1 cellular context compared by ENCODE assay signal in the genomic region with DNA sequence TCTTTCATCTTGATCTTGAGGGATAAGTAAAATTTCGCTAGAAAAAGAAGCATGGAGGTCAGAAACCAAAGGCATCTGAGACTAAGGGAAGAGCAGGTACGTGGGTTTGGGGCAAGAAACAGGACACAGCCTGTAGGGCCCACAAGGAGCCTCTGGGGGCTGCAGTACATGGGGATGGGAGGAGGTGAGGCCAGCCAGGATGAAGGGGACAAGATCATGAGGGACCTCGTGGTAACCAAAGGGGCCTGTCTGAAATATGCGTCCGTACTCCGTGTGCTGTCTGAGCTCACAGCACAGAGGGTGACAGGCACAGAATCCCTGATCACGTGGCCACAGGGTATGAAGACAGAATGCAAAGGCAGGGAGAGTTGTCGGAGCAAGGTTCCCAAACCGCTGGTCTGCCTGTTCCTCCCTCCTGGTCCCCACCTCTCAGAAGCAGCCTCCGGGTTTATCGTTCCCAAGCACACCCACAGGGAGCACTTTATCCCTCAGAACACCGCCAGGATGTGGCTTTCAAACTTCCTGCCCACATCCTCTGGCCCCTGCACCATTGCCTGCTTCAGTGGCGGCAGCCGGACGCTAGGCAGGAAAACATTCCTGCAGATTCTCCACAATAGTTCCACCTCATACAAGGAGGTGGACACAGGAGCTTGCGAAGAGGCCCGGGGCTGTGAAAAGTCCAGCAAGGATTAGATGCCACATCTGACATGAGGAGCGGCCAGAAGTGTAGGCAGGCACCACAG.
A peak's percentile ranks its signal among the peaks of the same experiment; 100 is the strongest.
TF ChIP-seq lines count a peak whose summit lies in the region.

No MANE protein-coding gene starts in this region.

TF ChIP-seq in HepG2, 621 proteins besides CTCF, POLR2A, EP300 and RAD21 (continued from another document):
- no peak for TF ChIP-seq ZNF33B (CRISPR knock-in tag; IDR thresholded peaks at IDR 0.05)
- TF ChIP-seq, protein P1, sequence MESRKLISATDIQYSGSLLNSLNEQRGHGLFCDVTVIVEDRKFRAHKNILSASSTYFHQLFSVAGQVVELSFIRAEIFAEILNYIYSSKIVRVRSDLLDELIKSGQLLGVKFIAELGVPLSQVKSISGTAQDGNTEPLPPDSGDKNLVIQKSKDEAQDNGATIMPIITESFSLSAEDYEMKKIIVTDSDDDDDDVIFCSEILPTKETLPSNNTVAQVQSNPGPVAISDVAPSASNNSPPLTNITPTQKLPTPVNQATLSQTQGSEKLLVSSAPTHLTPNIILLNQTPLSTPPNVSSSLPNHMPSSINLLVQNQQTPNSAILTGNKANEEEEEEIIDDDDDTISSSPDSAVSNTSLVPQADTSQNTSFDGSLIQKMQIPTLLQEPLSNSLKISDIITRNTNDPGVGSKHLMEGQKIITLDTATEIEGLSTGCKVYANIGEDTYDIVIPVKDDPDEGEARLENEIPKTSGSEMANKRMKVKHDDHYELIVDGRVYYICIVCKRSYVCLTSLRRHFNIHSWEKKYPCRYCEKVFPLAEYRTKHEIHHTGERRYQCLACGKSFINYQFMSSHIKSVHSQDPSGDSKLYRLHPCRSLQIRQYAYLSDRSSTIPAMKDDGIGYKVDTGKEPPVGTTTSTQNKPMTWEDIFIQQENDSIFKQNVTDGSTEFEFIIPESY (CRISPR knock-in tag; IDR thresholded peaks at IDR 0.05) = 0 out of 2 replicates have a peak, but pooled peaks have one; percentile 9
- TF ChIP-seq NFE2L2 (IDR thresholded peaks at IDR 0.05; ENCODE audit: low read length) = no peak
- no peak for TF ChIP-seq JUN (CRISPR knock-in tag; IDR thresholded peaks at IDR 0.05)
- TF ChIP-seq GATAD2A (CRISPR knock-in tag; IDR thresholded peaks at IDR 0.05) = 0 out of 2 replicates have a peak, but pooled peaks have one; percentile 9
- TF ChIP-seq ERF (CRISPR knock-in tag; IDR thresholded peaks at IDR 0.05) = no peak
- TF ChIP-seq HNRNPUL1 (IDR thresholded peaks at IDR 0.05; ENCODE audit: low read depth, low read length) = no peak
- no peak for TF ChIP-seq ZFP36L2 (CRISPR knock-in tag; IDR thresholded peaks at IDR 0.05)
- 0 out of 2 replicates have a peak, but pooled peaks have one; percentile 41 for TF ChIP-seq ZNF891 (CRISPR knock-in tag; IDR thresholded peaks at IDR 0.05)
- no peak for TF ChIP-seq AGO2 (optimal IDR thresholded peaks at IDR 0.05; ENCODE audit: low read depth, low read length)
- TF ChIP-seq SP2 (CRISPR knock-in tag; IDR thresholded peaks at IDR 0.05) = no peak
- TF ChIP-seq SALL1 (CRISPR knock-in tag; IDR thresholded peaks at IDR 0.05) = 0 out of 2 replicates have a peak, but pooled peaks have one; percentile 24
- TF ChIP-seq YEATS2 (CRISPR knock-in tag; IDR thresholded peaks at IDR 0.05; ENCODE audit: borderline replicate concordance) = no peak
- TF ChIP-seq CREM (IDR thresholded peaks at IDR 0.05) = no peak
- TF ChIP-seq CREM (CRISPR knock-in tag; IDR thresholded peaks at IDR 0.05) = no peak
- TF ChIP-seq, protein P2, sequence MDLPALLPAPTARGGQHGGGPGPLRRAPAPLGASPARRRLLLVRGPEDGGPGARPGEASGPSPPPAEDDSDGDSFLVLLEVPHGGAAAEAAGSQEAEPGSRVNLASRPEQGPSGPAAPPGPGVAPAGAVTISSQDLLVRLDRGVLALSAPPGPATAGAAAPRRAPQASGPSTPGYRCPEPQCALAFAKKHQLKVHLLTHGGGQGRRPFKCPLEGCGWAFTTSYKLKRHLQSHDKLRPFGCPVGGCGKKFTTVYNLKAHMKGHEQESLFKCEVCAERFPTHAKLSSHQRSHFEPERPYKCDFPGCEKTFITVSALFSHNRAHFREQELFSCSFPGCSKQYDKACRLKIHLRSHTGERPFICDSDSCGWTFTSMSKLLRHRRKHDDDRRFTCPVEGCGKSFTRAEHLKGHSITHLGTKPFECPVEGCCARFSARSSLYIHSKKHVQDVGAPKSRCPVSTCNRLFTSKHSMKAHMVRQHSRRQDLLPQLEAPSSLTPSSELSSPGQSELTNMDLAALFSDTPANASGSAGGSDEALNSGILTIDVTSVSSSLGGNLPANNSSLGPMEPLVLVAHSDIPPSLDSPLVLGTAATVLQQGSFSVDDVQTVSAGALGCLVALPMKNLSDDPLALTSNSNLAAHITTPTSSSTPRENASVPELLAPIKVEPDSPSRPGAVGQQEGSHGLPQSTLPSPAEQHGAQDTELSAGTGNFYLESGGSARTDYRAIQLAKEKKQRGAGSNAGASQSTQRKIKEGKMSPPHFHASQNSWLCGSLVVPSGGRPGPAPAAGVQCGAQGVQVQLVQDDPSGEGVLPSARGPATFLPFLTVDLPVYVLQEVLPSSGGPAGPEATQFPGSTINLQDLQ (CRISPR knock-in tag; IDR thresholded peaks at IDR 0.05) = no peak
- TF ChIP-seq RORA (CRISPR knock-in tag; IDR thresholded peaks at IDR 0.05) = no peak
- TF ChIP-seq SAP130 (CRISPR knock-in tag; IDR thresholded peaks at IDR 0.05; ENCODE audit: low read depth) = peak; percentile 22; the same call in 1 of the 2 replicates
- TF ChIP-seq TEAD3 (CRISPR knock-in tag; optimal IDR thresholded peaks at IDR 0.05; ENCODE audit: borderline replicate concordance) = peak; percentile 58
- TF ChIP-seq CCAR2 (optimal IDR thresholded peaks at IDR 0.05; ENCODE audit: low read depth, low read length) = no peak
- TF ChIP-seq, protein P3, sequence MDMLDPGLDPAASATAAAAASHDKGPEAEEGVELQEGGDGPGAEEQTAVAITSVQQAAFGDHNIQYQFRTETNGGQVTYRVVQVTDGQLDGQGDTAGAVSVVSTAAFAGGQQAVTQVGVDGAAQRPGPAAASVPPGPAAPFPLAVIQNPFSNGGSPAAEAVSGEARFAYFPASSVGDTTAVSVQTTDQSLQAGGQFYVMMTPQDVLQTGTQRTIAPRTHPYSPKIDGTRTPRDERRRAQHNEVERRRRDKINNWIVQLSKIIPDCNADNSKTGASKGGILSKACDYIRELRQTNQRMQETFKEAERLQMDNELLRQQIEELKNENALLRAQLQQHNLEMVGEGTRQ (IDR thresholded peaks at IDR 0.05; ENCODE audit: low read depth, low read length) = peak; percentile 68
- TF ChIP-seq, protein P3 (CRISPR knock-in tag; IDR thresholded peaks at IDR 0.05; ENCODE audit: borderline replicate concordance) = peak; percentile 55; the same call in 1 of the 2 replicates
- 0 out of 2 replicates have a peak, but pooled peaks have one; percentile 54 for TF ChIP-seq ZNF724P (CRISPR knock-in tag; IDR thresholded peaks at IDR 0.05; ENCODE audit: borderline replicate concordance)
- TF ChIP-seq SOX13 (IDR thresholded peaks at IDR 0.05) = no peak
- no peak for TF ChIP-seq SOX13 (CRISPR knock-in tag; conservative IDR thresholded peaks at IDR 0.05 in 1 of 2, IDR thresholded peaks at IDR 0.05 in 1 of 2)
- no peak for TF ChIP-seq NCOR1 (IDR thresholded peaks at IDR 0.05; ENCODE audit: borderline replicate concordance, low read length)
- peak; percentile 32; the same call in 1 of the 2 replicates for TF ChIP-seq GABPA (IDR thresholded peaks at IDR 0.05; ENCODE audit: low read depth, low read length)
- peak; percentile 51; the same call in 1 of the 2 replicates for TF ChIP-seq GABPA (CRISPR knock-in tag; IDR thresholded peaks at IDR 0.05; ENCODE audit: low read depth)
- TF ChIP-seq, protein P4, sequence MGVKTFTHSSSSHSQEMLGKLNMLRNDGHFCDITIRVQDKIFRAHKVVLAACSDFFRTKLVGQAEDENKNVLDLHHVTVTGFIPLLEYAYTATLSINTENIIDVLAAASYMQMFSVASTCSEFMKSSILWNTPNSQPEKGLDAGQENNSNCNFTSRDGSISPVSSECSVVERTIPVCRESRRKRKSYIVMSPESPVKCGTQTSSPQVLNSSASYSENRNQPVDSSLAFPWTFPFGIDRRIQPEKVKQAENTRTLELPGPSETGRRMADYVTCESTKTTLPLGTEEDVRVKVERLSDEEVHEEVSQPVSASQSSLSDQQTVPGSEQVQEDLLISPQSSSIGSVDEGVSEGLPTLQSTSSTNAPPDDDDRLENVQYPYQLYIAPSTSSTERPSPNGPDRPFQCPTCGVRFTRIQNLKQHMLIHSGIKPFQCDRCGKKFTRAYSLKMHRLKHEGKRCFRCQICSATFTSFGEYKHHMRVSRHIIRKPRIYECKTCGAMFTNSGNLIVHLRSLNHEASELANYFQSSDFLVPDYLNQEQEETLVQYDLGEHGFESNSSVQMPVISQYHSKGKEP (CRISPR knock-in tag; IDR thresholded peaks at IDR 0.05) = no peak
- TF ChIP-seq ZNF788 (CRISPR knock-in tag; IDR thresholded peaks at IDR 0.05; ENCODE audit: borderline replicate concordance) = 0 out of 2 replicates have a peak, but pooled peaks have one; percentile 41
- TF ChIP-seq MATR3 (CRISPR knock-in tag; IDR thresholded peaks at IDR 0.05) = no peak
- TF ChIP-seq JDP2 (CRISPR knock-in tag; IDR thresholded peaks at IDR 0.05; ENCODE audit: borderline replicate concordance) = no peak
- no peak for TF ChIP-seq ZNF629 (CRISPR knock-in tag; conservative IDR thresholded peaks at IDR 0.05)
- 0 out of 2 replicates have a peak, but pooled peaks have one; percentile 54 for TF ChIP-seq ZNF782 (CRISPR knock-in tag; IDR thresholded peaks at IDR 0.05; ENCODE audit: borderline replicate concordance)
- no peak for TF ChIP-seq SAFB2 (CRISPR knock-in tag; IDR thresholded peaks at IDR 0.05; ENCODE audit: borderline replicate concordance, low read depth)
- TF ChIP-seq ZNF746 (CRISPR knock-in tag; IDR thresholded peaks at IDR 0.05) = 0 out of 2 replicates have a peak, but pooled peaks have one; percentile 41
- no peak for TF ChIP-seq FOXC1 (CRISPR knock-in tag; IDR thresholded peaks at IDR 0.05; ENCODE audit: borderline replicate concordance)
- no peak for TF ChIP-seq ZNF138 (CRISPR knock-in tag; IDR thresholded peaks at IDR 0.05; ENCODE audit: low read depth)
- no peak for TF ChIP-seq CAMTA2 (CRISPR knock-in tag; IDR thresholded peaks at IDR 0.05; ENCODE audit: borderline replicate concordance)
- TF ChIP-seq, protein P5, sequence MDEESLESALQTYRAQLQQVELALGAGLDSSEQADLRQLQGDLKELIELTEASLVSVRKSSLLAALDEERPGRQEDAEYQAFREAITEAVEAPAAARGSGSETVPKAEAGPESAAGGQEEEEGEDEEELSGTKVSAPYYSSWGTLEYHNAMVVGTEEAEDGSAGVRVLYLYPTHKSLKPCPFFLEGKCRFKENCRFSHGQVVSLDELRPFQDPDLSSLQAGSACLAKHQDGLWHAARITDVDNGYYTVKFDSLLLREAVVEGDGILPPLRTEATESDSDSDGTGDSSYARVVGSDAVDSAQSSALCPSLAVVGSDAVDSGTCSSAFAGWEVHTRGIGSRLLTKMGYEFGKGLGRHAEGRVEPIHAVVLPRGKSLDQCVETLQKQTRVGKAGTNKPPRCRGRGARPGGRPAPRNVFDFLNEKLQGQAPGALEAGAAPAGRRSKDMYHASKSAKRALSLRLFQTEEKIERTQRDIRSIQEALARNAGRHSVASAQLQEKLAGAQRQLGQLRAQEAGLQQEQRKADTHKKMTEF (CRISPR knock-in tag; IDR thresholded peaks at IDR 0.05) = no peak
- no peak for TF ChIP-seq MED8 (CRISPR knock-in tag; IDR thresholded peaks at IDR 0.05; ENCODE audit: insufficient replicate concordance)
- no peak for TF ChIP-seq ZBTB3 (CRISPR knock-in tag; IDR thresholded peaks at IDR 0.05; ENCODE audit: borderline replicate concordance, low read depth)
